Comparison of ENCODE assay signal across 17 cellular contexts in the genomic region with DNA sequence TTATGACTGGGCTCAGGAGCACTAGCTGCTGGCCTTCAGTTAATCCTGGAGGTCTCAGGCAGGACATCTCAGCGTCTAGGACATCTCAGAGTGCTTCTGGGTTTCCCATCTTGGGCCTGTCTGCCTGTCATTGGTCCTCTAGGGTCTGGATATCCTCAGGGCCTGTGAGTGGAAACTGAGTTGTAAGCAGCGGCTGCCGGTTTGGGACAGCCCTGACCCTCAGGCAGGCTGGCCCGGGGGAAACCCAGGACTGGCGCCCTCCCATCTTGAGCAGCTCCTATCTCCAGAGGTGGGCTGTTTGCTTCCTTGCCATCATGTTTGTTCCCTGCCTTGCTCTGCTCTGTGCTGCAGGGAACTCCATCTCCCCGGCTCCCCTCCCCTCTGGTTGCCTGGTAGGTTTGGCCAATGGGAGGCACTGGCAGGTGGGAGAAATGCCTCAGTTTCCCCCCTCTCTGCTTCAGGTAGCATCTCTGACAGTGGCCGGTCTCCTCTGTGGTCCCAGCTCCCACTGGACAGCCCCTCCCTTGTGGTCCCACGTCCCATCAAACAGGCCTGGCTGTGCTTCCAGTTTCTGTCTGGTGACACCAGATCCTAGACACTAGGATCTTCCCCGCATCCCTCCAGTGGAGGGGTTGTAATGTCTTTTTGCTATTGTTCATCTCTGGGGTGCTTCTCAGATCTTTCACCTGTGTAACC. TPM values are rescaled to one million over a fixed set of nuclear protein-coding genes. Genes with fewer than 3 reads are reported as not detected.
DNase-seq lines count a peak whose midpoint lies in the region; ATAC-seq and TF ChIP-seq lines count a peak whose summit lies in the region.
"Had no signal": no experiment of that assay in that cellular context is flagged by ENCODE, and none has a peak within 500 bp of the region (broad histone marks: within the 10 kb centered on the region; RNA-seq: fewer than 3 reads in every experiment).

No MANE protein-coding gene starts in this region.

- H3K4me1 ChIP-seq in left ventricle myocardium inferior (peaks cover 29% of the 10 kb centered on the region), mesenchymal stem cell (ENCODE audit: control insufficient read depth, insufficient read depth, low read depth, low read length) (peaks cover 12% of the 10 kb centered on the region)

- H4K8ac ChIP-seq in mesenchymal stem cell (ENCODE audit: low read length), result no peak overlapping the region

- H3K18ac ChIP-seq in mesenchymal stem cell (ENCODE audit: low read depth in 1 of 2, low read length in 2 of 2), result no peak overlapping the region

- no peaks in the 10 kb centered on the region for H3K9me3 ChIP-seq in left ventricle myocardium inferior (replicated peaks)
- no peaks in the 10 kb centered on the region for H3K9me3 ChIP-seq in mesenchymal stem cell (ENCODE audit: control insufficient read depth, low read length)
- H3K9me3 ChIP-seq: Caco-2 had no signal

- no peak overlapping the region for H3K9ac ChIP-seq in mesenchymal stem cell (ENCODE audit: low read length)

- H3K4me3 ChIP-seq in left ventricle myocardium inferior, result no peak overlapping the region
- H3K4me3 ChIP-seq in mesenchymal stem cell (ENCODE audit: insufficient read depth in 1 of 2, low read depth in 1 of 2, low read length in 2 of 2), result no peak overlapping the region

- no peak overlapping the region for H3K4me3 Mint-ChIP-seq in stimulated activated effector memory CD8-positive, alpha-beta T cell treated with anti-CD3 and anti-CD28 coated beads, Interleukin-12 subunit alpha, Interleukin-12 subunit beta, amount 100 ng/mL, for 72 hours
- H3K4me3 Mint-ChIP-seq: CD4-positive, alpha-beta T cell; HFFc6 had no signal

- H3K14ac ChIP-seq in mesenchymal stem cell (ENCODE audit: low read length in 2 of 2), result no peak overlapping the region

- no peak for ATAC-seq in left cardiac atrium
- peak; percentile 12 for ATAC-seq in stimulated activated effector memory CD8-positive, alpha-beta T cell treated with anti-CD3 and anti-CD28 coated beads, Interleukin-12 subunit alpha, Interleukin-12 subunit beta, amount 100 ng/mL, for 72 hours
- ATAC-seq: HCT116 had no signal

- WGBS in mesenchymal stem cell, result 75% methylated on average over 8 of the region's 9 CpGs

- H2AFZ ChIP-seq in mesenchymal stem cell (ENCODE audit: low read depth, low read length), result no peak overlapping the region

- no peak overlapping the region for H2AK5ac ChIP-seq in mesenchymal stem cell (ENCODE audit: low read length, severe bottlenecking)

- no peak overlapping the region for H2BK12ac ChIP-seq in mesenchymal stem cell (ENCODE audit: low read length in 2 of 2)

- H3K27ac ChIP-seq in left ventricle myocardium inferior (replicated peaks), result peak overlapping the region; percentile 79
- H3K27ac ChIP-seq in mesenchymal stem cell (ENCODE audit: low read length, poor library complexity, severe bottlenecking), result no peak overlapping the region

- no peaks in the 10 kb centered on the region for H3K9me3 Mint-ChIP-seq in stimulated activated effector memory CD8-positive, alpha-beta T cell treated with anti-CD3 and anti-CD28 coated beads, Interleukin-12 subunit alpha, Interleukin-12 subunit beta, amount 100 ng/mL, for 72 hours
- H3K9me3 Mint-ChIP-seq: CD4-positive, alpha-beta T cell; HFFc6 had no signal

- H2BK120ac ChIP-seq in mesenchymal stem cell (ENCODE audit: low read depth, low read length), result no peak overlapping the region

- H3K27me3 ChIP-seq in left ventricle myocardium inferior (ENCODE audit: low read depth) (no peaks in the 10 kb centered on the region), mesenchymal stem cell (ENCODE audit: control insufficient read depth in 1 of 2, insufficient read depth in 1 of 2, low read length in 2 of 2) (peaks cover 0 to 3% of the 10 kb centered on the region in 2 experiments)

- H3K23ac ChIP-seq in mesenchymal stem cell (ENCODE audit: low read length in 2 of 2), result no peak overlapping the region

- TF ChIP-seq CTCF in left ventricle myocardium inferior (IDR thresholded peaks at IDR 0.05; ENCODE audit: borderline replicate concordance), result no peak

- no peak overlapping the region for H3K27ac Mint-ChIP-seq in stimulated activated effector memory CD8-positive, alpha-beta T cell treated with anti-CD3 and anti-CD28 coated beads, Interleukin-12 subunit alpha, Interleukin-12 subunit beta, amount 100 ng/mL, for 72 hours
- H3K27ac Mint-ChIP-seq: CD4-positive, alpha-beta T cell; HFFc6 had no signal

- no peaks in the 10 kb centered on the region for H3K36me3 ChIP-seq in left ventricle myocardium inferior
- no peaks in the 10 kb centered on the region for H3K36me3 ChIP-seq in mesenchymal stem cell (ENCODE audit: control insufficient read depth in 1 of 2, insufficient read depth in 2 of 2, low read depth in 1 of 2, low read length in 2 of 2)

- H2BK15ac ChIP-seq in mesenchymal stem cell (ENCODE audit: low read depth, poor library complexity, severe bottlenecking), result no peak overlapping the region

- H3K4me1 Mint-ChIP-seq in stimulated activated effector memory CD8-positive, alpha-beta T cell treated with anti-CD3 and anti-CD28 coated beads, Interleukin-12 subunit alpha, Interleukin-12 subunit beta, amount 100 ng/mL, for 72 hours, result no peaks in the 10 kb centered on the region

- H3K36me3 Mint-ChIP-seq in stimulated activated effector memory CD8-positive, alpha-beta T cell treated with anti-CD3 and anti-CD28 coated beads, Interleukin-12 subunit alpha, Interleukin-12 subunit beta, amount 100 ng/mL, for 72 hours, result no peaks in the 10 kb centered on the region

- no peak overlapping the region for H3K4me2 ChIP-seq in mesenchymal stem cell (ENCODE audit: low read length, poor library complexity, severe bottlenecking)

- H4K91ac ChIP-seq in mesenchymal stem cell (ENCODE audit: low read length), result peak overlapping the region; percentile 15

- DNase-seq in left ventricle myocardium inferior, result no peak
- DNase-seq in left cardiac atrium, result no peak
- no peak for DNase-seq in mesenchymal stem cell
- no peak for DNase-seq in stimulated activated effector memory CD8-positive, alpha-beta T cell treated with anti-CD3 and anti-CD28 coated beads, Interleukin-12 subunit alpha, Interleukin-12 subunit beta, amount 100 ng/mL, for 72 hours (ENCODE audit: low spot score in 2 of 2)
- no peak for DNase-seq in midbrain (lab: John Stamatoyannopoulos, UW)
- DNase-seq in DMS153 (lab: John Stamatoyannopoulos, UW), result no peak
- DNase-seq: ACHN; AML-193; Caco-2; CD4-positive, alpha-beta T cell; DMS79 treated with DMSO at 0.1 percent for 48 hours; GF-D8; GOT3; H7; HFFc6; IMR-90 had no signal

- no peak overlapping the region for H2BK5ac ChIP-seq in mesenchymal stem cell (ENCODE audit: low read depth, low read length, poor library complexity, severe bottlenecking)

- no peaks in the 10 kb centered on the region for H3K79me1 ChIP-seq in mesenchymal stem cell (replicated peaks; ENCODE audit: low read length, poor library complexity, severe bottlenecking)

- intact Hi-C loops in left ventricle myocardium inferior (cut with micrococcal nuclease) (loop anchor here (5.0 to 10.0 kb wide), 2 partner anchors 189 to 346 kb away; no protein-coding TSS in a partner anchor), left cardiac atrium (cut with DNase I) (loop anchor here (5.0 to 10.0 kb wide), 3 partner anchors 189 to 326 kb away; a partner anchor contains a TSS)

- no peak overlapping the region for H3K4ac ChIP-seq in mesenchymal stem cell (ENCODE audit: low read depth in 1 of 2, low read length in 2 of 2)

RNA-seq across cellular contexts. Expression of a gene that starts 57.4 kb away (rescaled TPM):
- total RNA-seq in left ventricle myocardium inferior, result 22.8 TPM
- total RNA-seq in left cardiac atrium, result 10 to 100 TPM; 14.1 to 17.3 TPM
- 0.48 TPM for polyA plus RNA-seq in mesenchymal stem cell (2013, experiment 1 of 2)
- 0.42 TPM for polyA plus RNA-seq in mesenchymal stem cell (2013, experiment 2 of 2)
